ENCODE assay signal across 17 cellular contexts in the genomic region with DNA sequence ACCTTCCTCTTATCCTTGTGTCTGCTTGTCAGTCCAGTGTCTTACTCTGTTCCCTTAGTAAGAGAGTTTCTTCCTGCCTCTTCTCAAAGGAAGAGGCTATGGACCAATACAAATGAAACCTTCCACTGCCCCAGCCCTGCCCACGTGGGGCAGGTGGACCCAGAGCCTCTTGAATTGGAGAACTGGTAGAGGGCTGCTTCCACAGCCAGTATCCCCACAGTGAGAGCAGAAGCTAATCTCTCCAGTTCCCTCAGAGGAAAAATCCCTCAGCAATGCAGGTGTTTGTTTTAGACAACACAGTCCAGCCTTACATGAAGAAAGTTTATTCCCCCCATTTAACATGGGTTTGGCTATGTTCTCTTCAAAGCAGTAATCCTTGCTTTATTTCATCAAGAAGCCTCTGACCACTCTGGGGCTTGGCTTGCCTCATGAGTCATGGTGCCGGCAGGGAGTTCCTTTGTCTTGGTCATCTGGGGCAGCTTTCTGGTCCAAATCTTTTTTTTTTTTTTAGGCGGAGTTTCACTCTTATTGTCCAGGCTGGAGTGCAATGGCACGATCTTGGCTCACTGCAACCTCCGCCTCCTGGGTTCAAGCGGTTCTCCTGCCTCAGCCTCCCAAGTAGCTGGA. TPM values are rescaled to one million over a fixed set of nuclear protein-coding genes. Genes with fewer than 3 reads are reported as not detected.
DNase-seq lines count a peak whose midpoint lies in the region; ATAC-seq and TF ChIP-seq lines count a peak whose summit lies in the region.
"Had no signal": no experiment of that assay in that cellular context is flagged by ENCODE, and none has a peak within 500 bp of the region (broad histone marks: within the 10 kb centered on the region; RNA-seq: fewer than 3 reads in every experiment).

No MANE protein-coding gene starts in this region.

- H3K4me3 ChIP-seq in ACC112 (ENCODE audit: low read depth, low read length) = no peak overlapping the region
- no peak overlapping the region for H3K4me3 ChIP-seq in Loucy (ENCODE audit: low read length, poor library complexity, severe bottlenecking)
- H3K4me3 ChIP-seq in astrocyte of the spinal cord (ENCODE audit: low read depth, low read length) = no peak overlapping the region
- H3K4me3 ChIP-seq: cardiac muscle cell had no signal

- H3K4me3 Mint-ChIP-seq in osteocyte (ENCODE audit: unreplicated experiment) = no peak overlapping the region
- H3K4me3 Mint-ChIP-seq: activated T-helper 1 cell treated with anti-CD3 and anti-CD28 coated beads, Interleukin-12 subunit alpha, Interleukin-12 subunit beta, Interleukin-2, Interleukin-4 antibody, amounts not matched to agents 30 ng/mL and 10 ng/mL and 1 ng/mL, durations not matched to agents 14 hours and 24 hours and 36 hours; mesothelial cell of epicardium; T-helper 1 cell treated with Interleukin-12 subunit alpha and Interleukin-12 subunit beta and Interleukin-4 antibody, amounts not matched to agents 30 μg/mL and 1 μg/mL, for 36 hours had no signal

- TF ChIP-seq CTCF in Loucy (conservative IDR thresholded peaks at IDR 0.05; ENCODE audit: low read length) = no peak
- no peak for TF ChIP-seq CTCF in astrocyte of the spinal cord (IDR thresholded peaks at IDR 0.05; ENCODE audit: low read depth, low read length)
- no peak for TF ChIP-seq CTCF in osteocyte (IDR thresholded peaks at IDR 0.05)

- H3F3A ChIP-seq in Loucy (ENCODE audit: low read depth) = no peaks in the 10 kb centered on the region

- H4K20me1 ChIP-seq in Loucy (ENCODE audit: insufficient read depth, low read length, poor library complexity, severe bottlenecking) = no peaks in the 10 kb centered on the region

- peaks cover 8% of the 10 kb centered on the region for H3K4me1 Mint-ChIP-seq in osteocyte (ENCODE audit: unreplicated experiment)

- H3K4me1 ChIP-seq in ACC112 (ENCODE audit: control insufficient read depth, insufficient read depth, low read length, unreplicated experiment) (peaks cover 11% of the 10 kb centered on the region), Loucy (ENCODE audit: insufficient read depth, low read length, poor library complexity, severe bottlenecking) (peaks cover 43% of the 10 kb centered on the region)

- H3K9me3 Mint-ChIP-seq in osteocyte (ENCODE audit: unreplicated experiment) = no peaks in the 10 kb centered on the region
- H3K9me3 Mint-ChIP-seq: activated T-helper 1 cell treated with anti-CD3 and anti-CD28 coated beads, Interleukin-12 subunit alpha, Interleukin-12 subunit beta, Interleukin-2, Interleukin-4 antibody, amounts not matched to agents 30 ng/mL and 10 ng/mL and 1 ng/mL, durations not matched to agents 14 hours and 24 hours and 36 hours; T-helper 1 cell treated with Interleukin-12 subunit alpha and Interleukin-12 subunit beta and Interleukin-4 antibody, amounts not matched to agents 30 μg/mL and 1 μg/mL, for 36 hours had no signal

- no peaks in the 10 kb centered on the region for H3K36me3 ChIP-seq in ACC112 (ENCODE audit: insufficient read depth, low read length)
- H3K36me3 ChIP-seq in Loucy (ENCODE audit: insufficient read depth, low read length) = no peaks in the 10 kb centered on the region
- H3K36me3 ChIP-seq: cardiac muscle cell had no signal

- H2AFZ ChIP-seq in ACC112 (ENCODE audit: low read length, unreplicated experiment) (peak overlapping the region; percentile 15), Loucy (ENCODE audit: low read length) (peak overlapping the region; percentile 4)

- H3K27me3 Mint-ChIP-seq in osteocyte (ENCODE audit: unreplicated experiment) = no peaks in the 10 kb centered on the region

- in situ Hi-C loops in astrocyte of the spinal cord (cut with HindIII; ENCODE audit: low sequenced_read_pairs) = no loop called here

- DNase-seq in astrocyte of the spinal cord (ENCODE audit: low read depth, low spot score) (peak; percentile 83), glomerular visceral epithelial cell (ENCODE audit: extremely low spot score) (peak; percentile 46), putamen (ENCODE audit: low spot score) (no peak), osteocyte (ENCODE audit: extremely low spot score, unreplicated experiment) (no peak), NCI-H1105 (lab: John Stamatoyannopoulos, UW) (no peak)
- DNase-seq: activated CD4-positive, alpha-beta T cell treated with anti-CD3 and anti-CD28 coated beads for 4 hours; NCI-H2171; posterior cingulate gyrus; stimulated activated CD4-positive, alpha-beta T cell treated with anti-CD3 and anti-CD28 coated beads, Interleukin-1b, Interleukin-23, amount 100 ng/mL, for 48 hours had no signal

- no peak overlapping the region for H3K27ac Mint-ChIP-seq in osteocyte (ENCODE audit: unreplicated experiment)
- H3K27ac Mint-ChIP-seq: activated T-helper 1 cell treated with anti-CD3 and anti-CD28 coated beads, Interleukin-12 subunit alpha, Interleukin-12 subunit beta, Interleukin-2, Interleukin-4 antibody, amounts not matched to agents 30 ng/mL and 10 ng/mL and 1 ng/mL, durations not matched to agents 14 hours and 24 hours and 36 hours; mesothelial cell of epicardium; T-helper 1 cell treated with Interleukin-12 subunit alpha and Interleukin-12 subunit beta and Interleukin-4 antibody, amounts not matched to agents 30 μg/mL and 1 μg/mL, for 36 hours had no signal

- no peaks in the 10 kb centered on the region for H3K9me3 ChIP-seq in Loucy (ENCODE audit: insufficient read depth, low read depth, low read length)

- no peaks in the 10 kb centered on the region for H3K79me2 ChIP-seq in ACC112 (ENCODE audit: control insufficient read depth, insufficient read depth, low read length, unreplicated experiment)
- no peaks in the 10 kb centered on the region for H3K79me2 ChIP-seq in Loucy (ENCODE audit: insufficient read depth, low read length)

- no peaks in the 10 kb centered on the region for H3K36me3 Mint-ChIP-seq in osteocyte (ENCODE audit: unreplicated experiment)
- H3K36me3 Mint-ChIP-seq: mesothelial cell of epicardium had no signal

- no peaks in the 10 kb centered on the region for H3K9me2 ChIP-seq in Loucy (replicated peaks; ENCODE audit: low read depth, low read length)

- no peaks in the 10 kb centered on the region for H3K27me3 ChIP-seq in ACC112 (ENCODE audit: insufficient read depth, low read length)
- H3K27me3 ChIP-seq in Loucy (ENCODE audit: insufficient read depth, low read length, poor library complexity, severe bottlenecking) = no peaks in the 10 kb centered on the region

- no peak overlapping the region for H3K27ac ChIP-seq in ACC112 (ENCODE audit: low read depth, low read length)
- H3K27ac ChIP-seq: cardiac muscle cell, KMS-11 had no signal

- no peak overlapping the region for H3K9ac ChIP-seq in Loucy (ENCODE audit: low read depth, low read length, poor library complexity, severe bottlenecking)
- H3K9ac ChIP-seq: KMS-11 had no signal

- no peak overlapping the region for H3K4me2 ChIP-seq in Loucy (ENCODE audit: low read depth, low read length, poor library complexity, severe bottlenecking)
- H3K4me2 ChIP-seq: KMS-11 had no signal

- ATAC-seq in HG02885 (IDR thresholded peaks at IDR 0.05; ENCODE audit: poor library complexity, unreplicated experiment) = no peak

RNA-seq across cellular contexts. Expression of gene CYBRD1, which starts 6.5 kb away (rescaled TPM):
- total RNA-seq in osteocyte = 140 and 148 TPM in 2 replicates

Comparison
In these comparisons a context has a peak if more than half of its experiments do, and no peak if none do; other contexts are left out.
1. DNase-seq: peak in astrocyte of the spinal cord (single experiment) and glomerular visceral epithelial cell (single experiment); none in putamen (single experiment), osteocyte (single experiment) and NCI-H1105 (single experiment).